1 cellular context compared by ENCODE assay signal in genomic region chr12:64404470-64405446, GRCh38.
A peak's percentile ranks its signal among the peaks of the same experiment; 100 is the strongest.
TF ChIP-seq lines count a peak whose summit lies in the region.

No MANE protein-coding gene starts in this region.

TF ChIP-seq in HepG2, 621 proteins besides CTCF, POLR2A, EP300 and RAD21 (continued from another document and continues in another):
- TF ChIP-seq AKNA (CRISPR knock-in tag; IDR thresholded peaks at IDR 0.05; ENCODE audit: borderline replicate concordance) (no peak), ZNF614 (CRISPR knock-in tag; IDR thresholded peaks at IDR 0.05; ENCODE audit: borderline replicate concordance) (no peak; the same call in 1 of the 2 replicates), ZC3H13 (CRISPR knock-in tag; IDR thresholded peaks at IDR 0.05) (peak; percentile 34; the same call in 1 of the 2 replicates), RARG (CRISPR knock-in tag; IDR thresholded peaks at IDR 0.05; ENCODE audit: low read depth) (no peak), HOXA7 (CRISPR knock-in tag; IDR thresholded peaks at IDR 0.05) (no peak), POLR2G (IDR thresholded peaks at IDR 0.05; ENCODE audit: low read depth, low read length) (peak; percentile 76), PITX1 (CRISPR knock-in tag; IDR thresholded peaks at IDR 0.05) (no peak), SP4 (CRISPR knock-in tag; IDR thresholded peaks at IDR 0.05) (no peak; the same call in 1 of the 2 replicates), ZNF121 (CRISPR knock-in tag; IDR thresholded peaks at IDR 0.05) (peak; percentile 22; the same call in 1 of the 2 replicates), MTA1 (CRISPR knock-in tag; IDR thresholded peaks at IDR 0.05; ENCODE audit: borderline replicate concordance) (peak; percentile 60; the same call in 1 of the 2 replicates), BCL6 (CRISPR knock-in tag; IDR thresholded peaks at IDR 0.05) (no peak; the same call in none of the 2 replicates), LRRFIP1 (CRISPR knock-in tag; conservative IDR thresholded peaks at IDR 0.05) (no peak), ETV5 (CRISPR knock-in tag; IDR thresholded peaks at IDR 0.05; ENCODE audit: borderline replicate concordance) (no peak), SETDB1 (CRISPR knock-in tag; IDR thresholded peaks at IDR 0.05; ENCODE audit: borderline replicate concordance) (no peak), ZNF142 (CRISPR knock-in tag; IDR thresholded peaks at IDR 0.05) (peak; percentile 87), NR0B2 (CRISPR knock-in tag; IDR thresholded peaks at IDR 0.05) (no peak), MYPOP (CRISPR knock-in tag; IDR thresholded peaks at IDR 0.05) (peak; percentile 44), ZBTB25 (CRISPR knock-in tag; IDR thresholded peaks at IDR 0.05) (peak; percentile 73; the same call in 1 of the 2 replicates), SUZ12 (IDR thresholded peaks at IDR 0.05; ENCODE audit: low read depth, low read length) (no peak), SNAPC5 (CRISPR knock-in tag; IDR thresholded peaks at IDR 0.05; ENCODE audit: borderline replicate concordance) (no peak), DPF2 (CRISPR knock-in tag; IDR thresholded peaks at IDR 0.05; ENCODE audit: borderline replicate concordance, low read depth) (no peak), TRAFD1 (CRISPR knock-in tag; IDR thresholded peaks at IDR 0.05; ENCODE audit: borderline replicate concordance) (0 out of 2 replicates have a peak, but pooled peaks have one; percentile 39), ZNF678 (CRISPR knock-in tag; IDR thresholded peaks at IDR 0.05) (no peak), ZNF550 (CRISPR knock-in tag; IDR thresholded peaks at IDR 0.05; ENCODE audit: borderline replicate concordance) (no peak), NR1H2 (CRISPR knock-in tag; IDR thresholded peaks at IDR 0.05; ENCODE audit: borderline replicate concordance, low read depth) (peak; percentile 21; the same call in 1 of the 2 replicates), GPN1 (CRISPR knock-in tag; IDR thresholded peaks at IDR 0.05; ENCODE audit: borderline replicate concordance) (0 out of 2 replicates have a peak, but pooled peaks have one; percentile 10), TOE1 (CRISPR knock-in tag; IDR thresholded peaks at IDR 0.05) (no peak), MEF2D (CRISPR knock-in tag; IDR thresholded peaks at IDR 0.05) (no peak), ZNF564 (CRISPR knock-in tag; IDR thresholded peaks at IDR 0.05) (no peak; the same call in 1 of the 2 replicates), TEAD3 (CRISPR knock-in tag; optimal IDR thresholded peaks at IDR 0.05; ENCODE audit: borderline replicate concordance) (no peak), ZSCAN5A (CRISPR knock-in tag; IDR thresholded peaks at IDR 0.05; ENCODE audit: borderline replicate concordance) (no peak), TFE3 (CRISPR knock-in tag; IDR thresholded peaks at IDR 0.05) (peak; percentile 76), ATF1 (CRISPR knock-in tag; IDR thresholded peaks at IDR 0.05) (no peak), GABPA (IDR thresholded peaks at IDR 0.05; ENCODE audit: low read depth, low read length) (no peak), GABPA (CRISPR knock-in tag; IDR thresholded peaks at IDR 0.05; ENCODE audit: low read depth) (no peak), ZNF709 (CRISPR knock-in tag; IDR thresholded peaks at IDR 0.05) (peak; percentile 48; the same call in 1 of the 2 replicates), ARHGAP35 (CRISPR knock-in tag; IDR thresholded peaks at IDR 0.05; ENCODE audit: borderline replicate concordance) (no peak; the same call in 1 of the 2 replicates)
